13 cellular contexts compared by ENCODE assay signal in genomic region chr2:28695245-28695647, GRCh38. TPM values are rescaled to one million over a fixed set of nuclear protein-coding genes. Genes with fewer than 3 reads are reported as not detected.
DNase-seq lines count a peak whose midpoint lies in the region; ATAC-seq, FAIRE-seq and TF ChIP-seq lines count a peak whose summit lies in the region.
"Had no signal": no experiment of that assay in that cellular context is flagged by ENCODE, and none has a peak within 500 bp of the region (broad histone marks: within the 10 kb centered on the region; RNA-seq: fewer than 3 reads in every experiment).

No MANE protein-coding gene starts in this region.

- TF ChIP-seq POLR2A in sigmoid colon (IDR thresholded peaks at IDR 0.05): no peak

- TF ChIP-seq CTCF in astrocyte (IDR thresholded peaks at IDR 0.05; ENCODE audit: insufficient read depth, low read depth, low read length) (no peak), mesothelial cell of epicardium (IDR thresholded peaks at IDR 0.05; ENCODE audit: unreplicated experiment) (no peak), sigmoid colon (IDR thresholded peaks at IDR 0.05) (no peak)

- DNase-seq in KBM-7 (peak; percentile 14), astrocyte (ENCODE audit: low read depth) (no peak), mesothelial cell of epicardium (ENCODE audit: low spot score in 2 of 2, unreplicated experiment in 2 of 2) (no peak), sigmoid colon (no peak), H4 (ENCODE audit: low spot score) (no peak), ACHN (no peak)
- DNase-seq: activated CD4-positive, alpha-beta T cell treated with anti-CD3 and anti-CD28 coated beads for 48 hours; activated T-cell treated with anti-CD3 and anti-CD28 coated beads, Interleukin-2, amount 50 U/mL, for 72 hours; effector CD8-positive, alpha-beta T cell; foreskin keratinocyte had no signal

- H3K27me3 Mint-ChIP-seq in astrocyte (ENCODE audit: low read depth, unreplicated experiment) (no peaks in the 10 kb centered on the region), mesothelial cell of epicardium (ENCODE audit: low read depth) (no peaks in the 10 kb centered on the region)

- peaks cover 4% of the 10 kb centered on the region for H3K9me3 Mint-ChIP-seq in astrocyte (ENCODE audit: unreplicated experiment)
- H3K9me3 Mint-ChIP-seq in mesothelial cell of epicardium: no peaks in the 10 kb centered on the region
- H3K9me3 Mint-ChIP-seq: activated T-cell treated with anti-CD3 and anti-CD28 coated beads, Interleukin-2, amount 50 U/mL, for 72 hours; T-helper 1 cell treated with Interleukin-12 subunit alpha and Interleukin-12 subunit beta and Interleukin-4 antibody, amounts not matched to agents 30 μg/mL and 1 μg/mL, for 36 hours had no signal

- intact Hi-C loops in sigmoid colon (cut with DNase I): no loop called here

- H3K4me1 ChIP-seq in astrocyte (ENCODE audit: insufficient read depth, low read length): peaks cover 10% of the 10 kb centered on the region
- peaks cover 0 to 24% (median 21%) of the 10 kb centered on the region in 4 donors for H3K4me1 ChIP-seq in sigmoid colon
- H3K4me1 ChIP-seq: ascending aorta, foreskin keratinocyte had no signal

- peaks cover 30% of the 10 kb centered on the region for H3K4me1 Mint-ChIP-seq in astrocyte (ENCODE audit: low read depth, unreplicated experiment)
- H3K4me1 Mint-ChIP-seq in mesothelial cell of epicardium: peaks cover 60% of the 10 kb centered on the region

- no peaks in the 10 kb centered on the region for H3K36me3 Mint-ChIP-seq in astrocyte (ENCODE audit: low read depth, unreplicated experiment)
- no peaks in the 10 kb centered on the region for H3K36me3 Mint-ChIP-seq in mesothelial cell of epicardium

- H3K27ac Mint-ChIP-seq in astrocyte (ENCODE audit: unreplicated experiment) (peak overlapping the region; percentile 47), mesothelial cell of epicardium (peak overlapping the region; percentile 87)
- H3K27ac Mint-ChIP-seq: T-helper 1 cell treated with Interleukin-12 subunit alpha and Interleukin-12 subunit beta and Interleukin-4 antibody, amounts not matched to agents 30 μg/mL and 1 μg/mL, for 36 hours had no signal

- no peaks in the 10 kb centered on the region for H3K36me3 ChIP-seq in astrocyte (ENCODE audit: insufficient read depth, low read length)
- H3K36me3 ChIP-seq in sigmoid colon: no peaks in the 10 kb centered on the region
- H3K36me3 ChIP-seq: ascending aorta had no signal

- H3K27ac ChIP-seq in astrocyte (ENCODE audit: low read depth, low read length): no peak overlapping the region
- peak overlapping the region in 3 of 4 donors; percentile 50 to 58 (median 54) for H3K27ac ChIP-seq in sigmoid colon
- H3K27ac ChIP-seq: ascending aorta, foreskin keratinocyte had no signal

- ATAC-seq in GM21423 (IDR thresholded peaks at IDR 0.05; ENCODE audit: unreplicated experiment): no peak
- ATAC-seq: activated T-cell treated with anti-CD3 and anti-CD28 coated beads, Interleukin-2, amount 50 U/mL, for 72 hours; foreskin keratinocyte had no signal

- 79 to 81% methylated on average over 4 of the region's 4 CpGs for WGBS in sigmoid colon, 2 donors

- H3K4me3 Mint-ChIP-seq in astrocyte (ENCODE audit: unreplicated experiment): no peak overlapping the region
- H3K4me3 Mint-ChIP-seq in mesothelial cell of epicardium: peak overlapping the region; percentile 26
- H3K4me3 Mint-ChIP-seq: activated T-cell treated with anti-CD3 and anti-CD28 coated beads, Interleukin-2, amount 50 U/mL, for 72 hours; T-helper 1 cell treated with Interleukin-12 subunit alpha and Interleukin-12 subunit beta and Interleukin-4 antibody, amounts not matched to agents 30 μg/mL and 1 μg/mL, for 36 hours had no signal

- H2AFZ ChIP-seq in astrocyte (ENCODE audit: low read depth, low read length): peak overlapping the region; percentile 24

- H3K9ac ChIP-seq in astrocyte (ENCODE audit: low read length): no peak overlapping the region

- H3K79me2 ChIP-seq in astrocyte (ENCODE audit: insufficient read depth, low read length): no peaks in the 10 kb centered on the region

- no peaks in the 10 kb centered on the region for H4K20me1 ChIP-seq in astrocyte (ENCODE audit: insufficient read depth, low read length)

- H3K27me3 ChIP-seq in astrocyte (ENCODE audit: insufficient read depth, low read length) (no peaks in the 10 kb centered on the region), sigmoid colon (no peaks in the 10 kb centered on the region)
- H3K27me3 ChIP-seq: ascending aorta, foreskin keratinocyte had no signal

- in situ Hi-C loops in KBM-7 (cut with MboI; ENCODE audit: low pct_unique_long_range_greater_than_20kb, low sequenced_read_pairs): no loop called here
- in situ Hi-C loops in ACHN (cut with HindIII; ENCODE audit: low pct_ligation_motif_present, low pct_unique_long_range_greater_than_20kb, low sequenced_read_pairs): no loop called here

- H3K4me2 ChIP-seq in astrocyte (ENCODE audit: low read length): no peak overlapping the region

- FAIRE-seq in astrocyte (lab: Jason Lieb, UNC): no peak

- H3K4me3 ChIP-seq in astrocyte (ENCODE audit: insufficient read depth, low read depth, low read length) (no peak overlapping the region), sigmoid colon (no peak overlapping the region)
- H3K4me3 ChIP-seq: ascending aorta had no signal

- peak in 2 of 4 donors; percentile 32 to 39 for TF ChIP-seq EP300 in sigmoid colon (IDR thresholded peaks at IDR 0.05)

- H3K9me3 ChIP-seq in astrocyte (ENCODE audit: insufficient read depth, low read depth, low read length) (no peaks in the 10 kb centered on the region), sigmoid colon (no peaks in the 10 kb centered on the region)
- H3K9me3 ChIP-seq: ascending aorta had no signal

RNA-seq across cellular contexts. Expression of gene PPP1CB, which starts 56.4 kb away (rescaled TPM):
- total RNA-seq in astrocyte (250 and 263 TPM in 2 replicates), mesothelial cell of epicardium (158 to 161 TPM (median 160 TPM) in 3 replicates), sigmoid colon (100 to 1,000 TPM; 446 to 567 (median 515) TPM)
- 100 to 1,000 TPM in 2 of 3 donors, 10 to 100 TPM in 1; 88.7 to 136 (median 112) TPM for polyA plus RNA-seq in sigmoid colon
- total RNA-seq in H4 (2014; rRNA removed; shearing (Covaris generic)): 76.5 and 96.0 TPM in 2 replicates
